Comparison of ENCODE assay signal across 1 cellular context in the genomic region with DNA sequence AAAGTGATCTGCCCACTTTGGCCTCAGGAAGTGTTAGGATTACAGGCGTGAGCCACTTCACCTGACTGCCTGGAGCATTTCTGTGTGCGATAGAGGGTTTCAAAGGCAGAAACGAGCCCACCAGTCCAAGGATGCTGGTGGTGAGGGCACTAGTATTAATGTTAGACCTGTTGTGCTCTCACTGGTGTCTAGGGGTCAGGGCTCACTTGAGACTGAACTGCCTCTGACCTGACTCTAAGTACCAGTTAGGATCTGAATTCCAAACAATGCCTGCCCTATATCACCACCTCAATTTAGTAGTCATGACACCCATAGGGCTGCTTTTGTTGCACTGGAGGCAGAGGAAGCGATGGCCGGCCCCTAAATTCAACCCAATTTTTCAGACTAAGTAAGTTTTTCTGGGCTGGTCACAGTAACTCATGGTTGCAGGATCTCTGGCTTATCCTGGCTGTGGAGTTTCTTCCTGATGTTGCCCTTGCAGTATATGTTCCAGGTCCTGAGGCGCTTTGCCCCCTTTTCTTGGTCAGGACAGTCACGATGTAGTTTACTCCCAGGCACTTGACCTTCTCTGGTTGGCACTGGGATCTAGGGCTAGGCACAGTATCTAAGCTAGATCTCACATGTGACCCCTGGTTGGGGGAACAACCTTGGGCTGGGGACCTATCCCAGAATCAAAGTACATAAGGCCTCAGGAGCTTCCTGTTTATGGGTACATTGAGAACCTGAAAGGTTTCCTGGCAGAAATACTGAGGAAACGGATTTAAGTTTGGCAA.
TF ChIP-seq lines count a peak whose summit lies in the region.

No MANE protein-coding gene starts in this region.

TF ChIP-seq in endothelial cell of umbilical vein, 7 proteins besides CTCF, POLR2A, EP300 and RAD21:
- no peak for TF ChIP-seq EZH2 (IDR thresholded peaks at IDR 0.05; ENCODE audit: borderline replicate concordance, low read depth, low read length, severe bottlenecking)
- TF ChIP-seq, protein P1, sequence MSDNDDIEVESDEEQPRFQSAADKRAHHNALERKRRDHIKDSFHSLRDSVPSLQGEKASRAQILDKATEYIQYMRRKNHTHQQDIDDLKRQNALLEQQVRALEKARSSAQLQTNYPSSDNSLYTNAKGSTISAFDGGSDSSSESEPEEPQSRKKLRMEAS (IDR thresholded peaks at IDR 0.05; ENCODE audit: insufficient read depth, insufficient read length), result no peak
- no peak for TF ChIP-seq GATA2 (IDR thresholded peaks at IDR 0.05; ENCODE audit: insufficient read depth, insufficient read length, low read depth, low read length)
- TF ChIP-seq JUN (IDR thresholded peaks at IDR 0.05; ENCODE audit: borderline replicate concordance, insufficient read depth, insufficient read length, low read depth), result no peak
- no peak for TF ChIP-seq MYC (IDR thresholded peaks at IDR 0.05; ENCODE audit: low read depth, low read length)
- no peak for TF ChIP-seq POLR2AphosphoS5 (IDR thresholded peaks at IDR 0.05; ENCODE audit: insufficient read depth, low read depth, low read length)
